ENCODE assay signal across 13 cellular contexts in the genomic region with DNA sequence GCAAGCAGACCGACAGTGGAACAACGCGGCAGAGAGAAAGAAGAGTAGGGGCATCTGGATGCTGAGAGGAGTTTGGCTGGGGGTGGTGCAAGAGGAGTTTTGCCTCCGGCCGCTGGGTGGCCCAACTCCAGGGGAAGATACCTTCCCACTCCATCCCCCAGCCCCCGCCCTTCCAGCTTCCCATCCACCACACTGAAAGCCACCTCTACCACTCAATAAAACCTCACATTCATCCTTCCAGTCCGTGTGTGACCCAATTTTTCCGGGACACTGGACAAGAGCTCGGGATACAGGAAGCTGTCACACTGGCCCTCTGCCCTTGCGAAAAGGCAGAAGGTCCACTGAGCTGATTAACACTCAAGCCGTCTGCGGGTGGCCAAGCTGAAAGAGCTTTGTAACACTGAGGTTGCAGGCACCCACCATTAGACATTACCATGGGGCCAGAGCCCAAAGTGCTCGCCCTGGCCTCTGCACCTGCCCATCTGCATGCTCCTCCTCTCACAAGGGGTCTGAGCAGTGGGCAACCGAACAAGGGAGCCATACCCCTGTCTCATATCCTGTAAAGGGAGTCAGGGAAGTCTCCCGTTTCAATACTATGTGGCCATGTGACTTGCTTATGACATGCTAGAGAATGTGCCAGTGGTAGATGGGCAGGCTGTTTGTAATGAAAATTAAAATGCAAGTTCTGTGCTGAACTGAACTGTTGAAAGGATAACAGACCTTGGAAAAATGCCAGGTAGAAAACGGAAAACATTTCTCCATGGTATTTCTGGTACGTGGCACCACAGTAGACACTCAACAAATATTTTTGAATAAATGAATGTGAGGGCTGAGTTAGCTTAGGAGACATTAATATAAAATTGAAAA.
DNase-seq lines count a peak whose midpoint lies in the region; ATAC-seq and TF ChIP-seq lines count a peak whose summit lies in the region.
"Had no signal": no experiment of that assay in that cellular context is flagged by ENCODE, and none has a peak within 500 bp of the region (broad histone marks: within the 10 kb centered on the region; RNA-seq: fewer than 3 reads in every experiment).

No MANE protein-coding gene starts in this region.

- peak overlapping the region; percentile 88 for H3K27ac Mint-ChIP-seq in chondrocyte (ENCODE audit: unreplicated experiment)
- no peak overlapping the region for H3K27ac Mint-ChIP-seq in mesothelial cell of epicardium
- H3K27ac Mint-ChIP-seq: activated naive CD8-positive, alpha-beta T cell treated with anti-CD3 and anti-CD28 coated beads, Interleukin-2, amount 50 U/mL, for 24 hours; CD4-positive, alpha-beta T cell had no signal

- peaks cover 50% of the 10 kb centered on the region for H3K4me1 Mint-ChIP-seq in chondrocyte (ENCODE audit: low read depth)
- peaks cover 8% of the 10 kb centered on the region for H3K4me1 Mint-ChIP-seq in mesothelial cell of epicardium
- H3K4me1 Mint-ChIP-seq: activated naive CD8-positive, alpha-beta T cell treated with anti-CD3 and anti-CD28 coated beads, Interleukin-2, amount 50 U/mL, for 24 hours had no signal

- no peaks in the 10 kb centered on the region for H3K27me3 Mint-ChIP-seq in chondrocyte (ENCODE audit: low read depth)
- H3K27me3 Mint-ChIP-seq in mesothelial cell of epicardium (ENCODE audit: low read depth): no peaks in the 10 kb centered on the region

- TF ChIP-seq CTCF in chondrocyte (IDR thresholded peaks at IDR 0.05) (no peak), mesothelial cell of epicardium (IDR thresholded peaks at IDR 0.05; ENCODE audit: unreplicated experiment) (no peak)

- H3K9ac ChIP-seq in HUES6 (ENCODE audit: low read length) (no peak overlapping the region), iPS-15b (ENCODE audit: low read depth, low read length) (peak overlapping the region; percentile 42)

- DNase-seq in chondrocyte (ENCODE audit: low spot score): no peak
- DNase-seq in retina: peak; percentile 87
- no peak for DNase-seq in mesothelial cell of epicardium (ENCODE audit: low spot score in 2 of 2, unreplicated experiment in 2 of 2)
- DNase-seq in NCI-H446 (lab: John Stamatoyannopoulos, UW): no peak
- DNase-seq in AG08396 (ENCODE audit: low spot score): no peak
- DNase-seq: activated naive CD8-positive, alpha-beta T cell treated with anti-CD3 and anti-CD28 coated beads, Interleukin-2, amount 50 U/mL, for 24 hours; CD4-positive, alpha-beta T cell; mucosa of descending colon; NCI-H187 treated with DMSO at 0.1 percent for 48 hours; SW 1271 had no signal

- H3K36me3 Mint-ChIP-seq in chondrocyte (ENCODE audit: low read depth): no peaks in the 10 kb centered on the region
- no peaks in the 10 kb centered on the region for H3K36me3 Mint-ChIP-seq in mesothelial cell of epicardium

- no peak for ATAC-seq in GM18498 (IDR thresholded peaks at IDR 0.05; ENCODE audit: unreplicated experiment)
- ATAC-seq: activated naive CD8-positive, alpha-beta T cell treated with anti-CD3 and anti-CD28 coated beads, Interleukin-2, amount 50 U/mL, for 24 hours; mucosa of descending colon had no signal

- H3K4me1 ChIP-seq in HUES6 (ENCODE audit: control insufficient read depth, insufficient read depth, low read length): peaks cover 26% of the 10 kb centered on the region
- H3K4me1 ChIP-seq in iPS-15b (ENCODE audit: control insufficient read depth, insufficient read depth, low read length): peaks cover 13% of the 10 kb centered on the region

- H3K27ac ChIP-seq in HUES6 (ENCODE audit: low read depth, low read length): no peak overlapping the region

- H3K27me3 ChIP-seq in HUES6 (ENCODE audit: control insufficient read depth, insufficient read depth, low read length) (no peaks in the 10 kb centered on the region), iPS-15b (ENCODE audit: control insufficient read depth, insufficient read depth, low read length) (no peaks in the 10 kb centered on the region)

- peak overlapping the region; percentile 7 for H3K4me3 Mint-ChIP-seq in chondrocyte (ENCODE audit: unreplicated experiment)
- H3K4me3 Mint-ChIP-seq in mesothelial cell of epicardium: no peak overlapping the region
- H3K4me3 Mint-ChIP-seq: activated naive CD8-positive, alpha-beta T cell treated with anti-CD3 and anti-CD28 coated beads, Interleukin-2, amount 50 U/mL, for 24 hours; CD4-positive, alpha-beta T cell had no signal

- peaks cover 6% of the 10 kb centered on the region for H3K9me3 Mint-ChIP-seq in chondrocyte (ENCODE audit: low read depth)
- no peaks in the 10 kb centered on the region for H3K9me3 Mint-ChIP-seq in mesothelial cell of epicardium
- H3K9me3 Mint-ChIP-seq: activated naive CD8-positive, alpha-beta T cell treated with anti-CD3 and anti-CD28 coated beads, Interleukin-2, amount 50 U/mL, for 24 hours; CD4-positive, alpha-beta T cell had no signal

- H3K36me3 ChIP-seq in HUES6 (ENCODE audit: control insufficient read depth, insufficient read depth, low read length): no peaks in the 10 kb centered on the region
- H3K36me3 ChIP-seq in iPS-15b (ENCODE audit: control insufficient read depth, insufficient read depth, low read length): no peaks in the 10 kb centered on the region

- peak overlapping the region; percentile 1; the same call in 1 of the 2 replicates for H3K4me3 ChIP-seq in HUES6 (ENCODE audit: low read depth, low read length)
- H3K4me3 ChIP-seq in iPS-15b (ENCODE audit: low read depth, low read length): peak overlapping the region; percentile 38
- H3K4me3 ChIP-seq: mucosa of descending colon had no signal

- H3K9me3 ChIP-seq in HUES6 (ENCODE audit: control insufficient read depth, insufficient read depth, low read depth, low read length) (no peaks in the 10 kb centered on the region), iPS-15b (ENCODE audit: control insufficient read depth, insufficient read depth, low read length) (no peaks in the 10 kb centered on the region)
- H3K9me3 ChIP-seq: mucosa of descending colon had no signal
